24 cellular contexts compared by ENCODE assay signal in genomic region chr2:171745806-171746205, GRCh38.
"Had no signal": no experiment of that assay in that cellular context is flagged by ENCODE, and none has a peak within 500 bp of the region (broad histone marks: within the 10 kb centered on the region; RNA-seq: fewer than 3 reads in every experiment).

No MANE protein-coding gene starts in this region.

- H3K79me2 ChIP-seq: parathyroid adenoma had no signal

- H3K36me3 ChIP-seq: ovary had no signal

- H2AFZ ChIP-seq: neural progenitor cell, parathyroid adenoma had no signal

- H3K27me3 ChIP-seq: neural progenitor cell, ovary, right lobe of liver, sigmoid colon, stomach, thyroid gland, tibial nerve, upper lobe of left lung, vagina had no signal

- H3K9ac ChIP-seq: neural progenitor cell, parathyroid adenoma had no signal

- ATAC-seq: natural killer cell; psoas muscle; right cardiac atrium; right lobe of liver; stimulated activated naive B cell treated with anti-CD40 and anti-IgM and Interleukin-4, amounts not matched to agents 10 μg/mL and 1 μg/mL and 100 μg/mL, for 72 hours had no signal

- DNase-seq: natural killer cell; occipital lobe; ovary; posterior cingulate gyrus; psoas muscle; right cardiac atrium; right lobe of liver; sigmoid colon; small intestine; stimulated activated CD4-positive, alpha-beta T cell treated with anti-CD3 and anti-CD28 coated beads, Interleukin-15, amount 100 ng/mL, for 24 hours; stimulated activated CD4-positive, alpha-beta T cell treated with anti-CD3 and anti-CD28 coated beads, Interleukin-2, amount 100 ng/mL, for 24 hours; stimulated activated CD4-positive, alpha-beta T cell treated with anti-CD3 and anti-CD28 coated beads, Interleukin-2, amount 100 ng/mL, for 48 hours; stimulated activated CD4-positive, alpha-beta T cell treated with anti-CD3 and anti-CD28 coated beads, Interleukin-4, amount 100 ng/mL, for 24 hours; stimulated activated naive B cell treated with anti-CD40 and anti-IgM and Interleukin-4, amounts not matched to agents 10 μg/mL and 1 μg/mL and 100 μg/mL, for 72 hours; stimulated activated naive CD4-positive, alpha-beta T cell treated with Interleukin-2 at 50 U/mL for 16 hours; stomach; thyroid gland; trophoblast cell; upper lobe of left lung had no signal

- H3K4me2 ChIP-seq: neural progenitor cell had no signal

- H3K4me1 ChIP-seq: neural progenitor cell, parathyroid adenoma, psoas muscle, right lobe of liver, sigmoid colon, stomach, thyroid gland, tibial nerve, upper lobe of left lung, vagina had no signal

- H3K9me3 ChIP-seq: ovary, psoas muscle, right lobe of liver, sigmoid colon, stomach, thoracic aorta, thyroid gland, tibial nerve, upper lobe of left lung, vagina had no signal

- H3K27ac ChIP-seq: neural progenitor cell, ovary, parathyroid adenoma, psoas muscle, right lobe of liver, sigmoid colon, stomach, thoracic aorta, thyroid gland, tibial nerve, upper lobe of left lung, vagina had no signal

- H3K4me3 ChIP-seq: neural progenitor cell, ovary, psoas muscle, right lobe of liver, sigmoid colon, stomach, thoracic aorta, thyroid gland, tibial nerve, upper lobe of left lung, vagina had no signal
